Comparison of ENCODE assay signal across 25 cellular contexts in the genomic region with DNA sequence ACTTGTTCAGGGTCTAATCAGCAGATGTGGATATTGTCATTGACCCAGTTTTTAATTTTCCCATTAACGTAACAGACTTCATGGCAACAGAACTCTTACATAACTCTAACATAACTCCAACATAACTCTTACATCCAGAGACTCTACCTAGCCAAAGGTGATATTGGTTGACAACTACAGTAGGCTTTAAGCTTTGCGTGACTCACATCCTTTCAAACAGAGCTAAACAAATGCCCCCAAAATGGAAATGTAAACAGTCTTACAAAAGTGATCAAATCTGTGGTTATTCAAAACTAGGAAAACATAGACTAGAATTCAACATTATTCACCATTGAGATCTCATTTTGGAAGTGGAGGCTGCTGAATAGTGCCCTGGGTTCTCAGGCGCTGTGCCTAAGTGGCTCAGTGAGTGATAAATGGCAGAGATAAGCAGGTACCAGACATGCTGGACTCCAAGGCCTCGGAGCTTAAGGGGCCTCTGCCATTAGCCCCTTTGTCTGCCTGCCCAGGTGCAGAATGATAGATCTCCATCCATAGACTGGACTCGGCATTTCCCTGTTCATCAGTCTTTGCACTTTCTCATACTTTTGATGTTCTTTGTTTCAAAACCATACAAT. TPM values are rescaled to one million over a fixed set of nuclear protein-coding genes. Genes with fewer than 3 reads are reported as not detected.
DNase-seq lines count a peak whose midpoint lies in the region; ATAC-seq and TF ChIP-seq lines count a peak whose summit lies in the region.
"Had no signal": no experiment of that assay in that cellular context is flagged by ENCODE, and none has a peak within 500 bp of the region (broad histone marks: within the 10 kb centered on the region; RNA-seq: fewer than 3 reads in every experiment).

No MANE protein-coding gene starts in this region.

- CTCF ChIA-PET in PC-3 (lab: Charles Lee) = interaction anchor here (0.6 kb wide), 1 partner anchor 265 kb away, joined by 3 read pairs; no protein-coding TSS in a partner anchor

- TF ChIP-seq CTCF in PC-3 (conservative IDR thresholded peaks at IDR 0.05; ENCODE audit: low read depth, low read length) = no peak

- no peaks in the 10 kb centered on the region for H3F3A ChIP-seq in PC-3 (ENCODE audit: low read length, unreplicated experiment)

- DNase-seq in DMS53 treated with DMSO at 0.1 percent for 48 hours (lab: John Stamatoyannopoulos, UW; ENCODE audit: unreplicated experiment) (peak; percentile 26), NCI-H2081 (lab: John Stamatoyannopoulos, UW) (peak; percentile 52 to 87), PC-3 (peak; percentile 73), posterior vena cava (ENCODE audit: low spot score) (peak; percentile 22), GM19240 (ENCODE audit: insufficient read length, low spot score) (no peak), HPDE6-E6E7 (ENCODE audit: extremely low spot score) (no peak)
- DNase-seq in activated T-cell treated with anti-CD3 and anti-CD28 coated beads, Interleukin-2, amount 50 U/mL, for 1 hour = no peak
- DNase-seq: activated CD8-positive, alpha-beta T cell treated with anti-CD3 and anti-CD28 coated beads, Interleukin-2, amount 10 ng/mL, durations not matched to agents 7 days and 5 days; activated gamma-delta T cell; activated naive CD8-positive, alpha-beta T cell treated with anti-CD3 and anti-CD28 coated beads, Interleukin-2, amount 50 U/mL, for 24 hours; effector CD4-positive, alpha-beta T cell; foreskin fibroblast; hippocampal formation; immature natural killer cell; IMR-90; left lung; NCI-H1092; NCI-H2171 treated with DMSO at 0.1 percent for 48 hours; SJCRH30 had no signal

- no peak overlapping the region for H2AFZ ChIP-seq in PC-3 (ENCODE audit: low read length)

- no peak overlapping the region for H3K9ac ChIP-seq in PC-3 (ENCODE audit: low read length)

- H3K4me2 ChIP-seq in PC-3 (ENCODE audit: low read length) = peak overlapping the region; percentile 27
- H3K4me2 ChIP-seq: smooth muscle cell had no signal

- H3K4me1 ChIP-seq in PC-3 (ENCODE audit: insufficient read depth, low read length) = peaks cover 37% of the 10 kb centered on the region
- H3K4me1 ChIP-seq: left lung, vagina had no signal

- BruUV-seq in PC-3 (replicated peaks; lab: Mats Ljungman, UMichigan) = no TSS peak

- H3K4me3 ChIP-seq in PC-3 (ENCODE audit: low read length) = no peak overlapping the region
- H3K4me3 ChIP-seq: left lung, SJCRH30, smooth muscle cell, vagina had no signal

- ATAC-seq in PC-3 = peak; percentile 79
- ATAC-seq: activated CD8-positive, alpha-beta T cell treated with anti-CD3 and anti-CD28 coated beads, Interleukin-2, amount 10 ng/mL, durations not matched to agents 7 days and 5 days; activated naive CD8-positive, alpha-beta T cell treated with anti-CD3 and anti-CD28 coated beads, Interleukin-2, amount 50 U/mL, for 24 hours; left lung had no signal

- H3K9me3 ChIP-seq in PC-3 (ENCODE audit: low read length) = no peaks in the 10 kb centered on the region
- H3K9me3 ChIP-seq: left lung, SJCRH30, vagina had no signal

- no peaks in the 10 kb centered on the region for H3K27me3 ChIP-seq in PC-3 (ENCODE audit: low read length)
- H3K27me3 ChIP-seq: left lung, SJCRH30, vagina had no signal

- H3K27ac ChIP-seq in PC-3 (ENCODE audit: low read length) = peak overlapping the region; percentile 69
- H3K27ac ChIP-seq: C4-2B, left lung, SJCRH30, vagina had no signal

- no peaks in the 10 kb centered on the region for H4K20me1 ChIP-seq in PC-3 (ENCODE audit: low read length)

- POLR2A ChIA-PET in PC-3 (lab: Charles Lee; ENCODE audit: unreplicated experiment) = no interaction called here

- peaks cover 8% of the 10 kb centered on the region for H3K36me3 ChIP-seq in PC-3 (ENCODE audit: low read depth, low read length)

- no peaks in the 10 kb centered on the region for H3K79me2 ChIP-seq in PC-3 (ENCODE audit: low read length)

- intact Hi-C loops in PC-3 (cut with micrococcal nuclease) (loop anchor here (5.0 kb wide), 1 partner anchor 94 kb away; no protein-coding TSS in a partner anchor), posterior vena cava (cut with DNase I) (no loop called here)

- no peaks in the 10 kb centered on the region for H3K9me2 ChIP-seq in PC-3 (replicated peaks; ENCODE audit: low read length)

RNA-seq across cellular contexts. Expression of a gene that starts 34.3 kb away (rescaled TPM):
- not detected in 2 replicates for total RNA-seq in PC-3 (2014; rRNA removed)
- total RNA-seq in posterior vena cava = under 1 TPM in 1 of 2 donors, not detected in 1; 0.14 TPM
- total RNA-seq: activated CD8-positive, alpha-beta T cell treated with anti-CD3 and anti-CD28 coated beads, Interleukin-2, amount 10 ng/mL, durations not matched to agents 7 days and 5 days; IMR-90; mesenteric fat pad; osteoblast; SJCRH30; smooth muscle cell; temporal lobe; vagina had no signal

Comparison
In these comparisons a context has a peak if more than half of its experiments do, and no peak if none do; other contexts are left out.
1. DNase-seq: peak in DMS53 treated with DMSO at 0.1 percent for 48 hours (single experiment), NCI-H2081 (2 of 2), PC-3 (single experiment) and posterior vena cava (single experiment); none in GM19240 (single experiment), activated T-cell treated with anti-CD3 and anti-CD28 coated beads, Interleukin-2, amount 50 U/mL, for 1 hour (single experiment) and HPDE6-E6E7 (single experiment).